In the genomic region with DNA sequence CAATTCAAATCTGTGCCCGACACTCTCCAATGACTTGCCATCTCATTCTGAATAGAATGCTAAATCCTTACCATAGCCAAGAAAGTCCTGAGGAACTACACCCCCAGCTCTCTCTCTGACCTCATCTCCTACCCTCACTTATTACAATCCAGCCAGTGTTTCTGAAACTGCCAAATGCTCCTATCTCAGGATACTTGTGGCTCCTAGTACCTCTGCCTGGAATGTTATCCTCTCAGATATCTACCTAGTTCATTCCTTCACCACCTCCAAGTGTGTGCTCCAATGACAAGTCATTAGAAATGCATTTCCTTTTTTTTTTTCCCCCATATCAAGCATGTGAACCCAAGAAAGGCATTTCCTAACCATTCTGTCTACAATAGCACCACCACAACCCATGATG, we compare ENCODE assay signal across 26 cellular contexts.
"Had no signal": no experiment of that assay in that cellular context is flagged by ENCODE, and none has a peak within 500 bp of the region (broad histone marks: within the 10 kb centered on the region; RNA-seq: fewer than 3 reads in every experiment).

No MANE protein-coding gene starts in this region.

- H2AFZ ChIP-seq: hepatocyte, neural progenitor cell, parathyroid adenoma had no signal

- H3K27ac ChIP-seq: heart left ventricle, hepatocyte, left lung, neural progenitor cell, neutrophil, parathyroid adenoma, right atrium auricular region, right lobe of liver, skin epidermis, tibial nerve, upper lobe of left lung, vagina had no signal

- DNase-seq: heart left ventricle; kidney glomerular epithelial cell; left colon; left lung; mesendoderm; naive B cell; natural killer cell; nephron progenitor cell; occipital lobe; right lobe of liver; stimulated activated CD4-positive, alpha-beta T cell treated with anti-CD3 and anti-CD28 coated beads, Interleukin-12 subunit alpha, Interleukin-12 subunit beta, amount 100 ng/mL, for 4 hours; stimulated activated CD4-positive, alpha-beta T cell treated with anti-CD3 and anti-CD28 coated beads, Interleukin-15, amount 100 ng/mL, for 24 hours; stimulated activated CD4-positive, alpha-beta T cell treated with anti-CD3 and anti-CD28 coated beads, Interleukin-2, amount 100 ng/mL, for 24 hours; stimulated activated CD4-positive, alpha-beta T cell treated with anti-CD3 and anti-CD28 coated beads, Interleukin-4, amount 100 ng/mL, for 1 hour; stimulated activated naive CD4-positive, alpha-beta T cell; substantia nigra; upper lobe of left lung had no signal

- ATAC-seq: heart left ventricle, left colon, left lung, natural killer cell, right lobe of liver had no signal

- H3K4me1 ChIP-seq: heart left ventricle, left lung, neural progenitor cell, parathyroid adenoma, right atrium auricular region, right lobe of liver, tibial nerve, upper lobe of left lung, vagina had no signal

- H3K79me2 ChIP-seq: hepatocyte, parathyroid adenoma had no signal

- H3K4me2 ChIP-seq: hepatocyte, neural progenitor cell had no signal

- H3K27me3 ChIP-seq: heart left ventricle, hepatocyte, left lung, neural progenitor cell, neutrophil, right atrium auricular region, right lobe of liver, tibial nerve, upper lobe of left lung, vagina had no signal

- H3K4me3 ChIP-seq: heart left ventricle, hepatocyte, left lung, lung, neural progenitor cell, right atrium auricular region, right lobe of liver, skin epidermis, tibial nerve, upper lobe of left lung, vagina had no signal

- H3K9ac ChIP-seq: neural progenitor cell, parathyroid adenoma had no signal
